Comparison of ENCODE assay signal across 1 cellular context in genomic region chr4:26589699-26590098, GRCh38.
TF ChIP-seq lines count a peak whose summit lies in the region.

No MANE protein-coding gene starts in this region.

TF ChIP-seq in HCT116, 20 proteins besides CTCF, POLR2A, EP300 and RAD21 (continued from another document):
- TF ChIP-seq, protein P1, sequence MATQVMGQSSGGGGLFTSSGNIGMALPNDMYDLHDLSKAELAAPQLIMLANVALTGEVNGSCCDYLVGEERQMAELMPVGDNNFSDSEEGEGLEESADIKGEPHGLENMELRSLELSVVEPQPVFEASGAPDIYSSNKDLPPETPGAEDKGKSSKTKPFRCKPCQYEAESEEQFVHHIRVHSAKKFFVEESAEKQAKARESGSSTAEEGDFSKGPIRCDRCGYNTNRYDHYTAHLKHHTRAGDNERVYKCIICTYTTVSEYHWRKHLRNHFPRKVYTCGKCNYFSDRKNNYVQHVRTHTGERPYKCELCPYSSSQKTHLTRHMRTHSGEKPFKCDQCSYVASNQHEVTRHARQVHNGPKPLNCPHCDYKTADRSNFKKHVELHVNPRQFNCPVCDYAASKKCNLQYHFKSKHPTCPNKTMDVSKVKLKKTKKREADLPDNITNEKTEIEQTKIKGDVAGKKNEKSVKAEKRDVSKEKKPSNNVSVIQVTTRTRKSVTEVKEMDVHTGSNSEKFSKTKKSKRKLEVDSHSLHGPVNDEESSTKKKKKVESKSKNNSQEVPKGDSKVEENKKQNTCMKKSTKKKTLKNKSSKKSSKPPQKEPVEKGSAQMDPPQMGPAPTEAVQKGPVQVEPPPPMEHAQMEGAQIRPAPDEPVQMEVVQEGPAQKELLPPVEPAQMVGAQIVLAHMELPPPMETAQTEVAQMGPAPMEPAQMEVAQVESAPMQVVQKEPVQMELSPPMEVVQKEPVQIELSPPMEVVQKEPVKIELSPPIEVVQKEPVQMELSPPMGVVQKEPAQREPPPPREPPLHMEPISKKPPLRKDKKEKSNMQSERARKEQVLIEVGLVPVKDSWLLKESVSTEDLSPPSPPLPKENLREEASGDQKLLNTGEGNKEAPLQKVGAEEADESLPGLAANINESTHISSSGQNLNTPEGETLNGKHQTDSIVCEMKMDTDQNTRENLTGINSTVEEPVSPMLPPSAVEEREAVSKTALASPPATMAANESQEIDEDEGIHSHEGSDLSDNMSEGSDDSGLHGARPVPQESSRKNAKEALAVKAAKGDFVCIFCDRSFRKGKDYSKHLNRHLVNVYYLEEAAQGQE (IDR thresholded peaks at IDR 0.05; ENCODE audit: low read depth) = no peak
- TF ChIP-seq SIN3A (IDR thresholded peaks at IDR 0.05; ENCODE audit: low read depth) = no peak
- TF ChIP-seq TCF7L2 (IDR thresholded peaks at IDR 0.05; ENCODE audit: borderline replicate concordance, extremely low read depth, insufficient read depth, insufficient read length) = no peak
- TF ChIP-seq ELF1 (IDR thresholded peaks at IDR 0.05; ENCODE audit: borderline replicate concordance, low read depth) = no peak
- no peak for TF ChIP-seq ATF3 (IDR thresholded peaks at IDR 0.05)
- no peak for TF ChIP-seq ZFX (IDR thresholded peaks at IDR 0.05)
- TF ChIP-seq SRF (IDR thresholded peaks at IDR 0.05; ENCODE audit: low read depth) = no peak
- TF ChIP-seq EGR1 (IDR thresholded peaks at IDR 0.05; ENCODE audit: low read depth) = no peak
- TF ChIP-seq ZBTB33 (IDR thresholded peaks at IDR 0.05; ENCODE audit: extremely low read depth, insufficient replicate concordance, low read length) = no peak
- no peak for TF ChIP-seq CEBPB (IDR thresholded peaks at IDR 0.05; ENCODE audit: low read depth)
- TF ChIP-seq, protein P2, sequence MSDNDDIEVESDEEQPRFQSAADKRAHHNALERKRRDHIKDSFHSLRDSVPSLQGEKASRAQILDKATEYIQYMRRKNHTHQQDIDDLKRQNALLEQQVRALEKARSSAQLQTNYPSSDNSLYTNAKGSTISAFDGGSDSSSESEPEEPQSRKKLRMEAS (IDR thresholded peaks at IDR 0.05) = no peak
- no peak for TF ChIP-seq ZNF274 (IDR thresholded peaks at IDR 0.05; ENCODE audit: low read depth, low read length)
- TF ChIP-seq YY1 (IDR thresholded peaks at IDR 0.05; ENCODE audit: extremely low read depth, insufficient replicate concordance, low read depth, low read length) = no peak
- TF ChIP-seq SP1 (IDR thresholded peaks at IDR 0.05; ENCODE audit: low read depth) = no peak
- TF ChIP-seq EZH2phosphoT487 (IDR thresholded peaks at IDR 0.05; ENCODE audit: borderline replicate concordance) = no peak
- TF ChIP-seq EZH2 (IDR thresholded peaks at IDR 0.05) = no peak
